In the genomic region with DNA sequence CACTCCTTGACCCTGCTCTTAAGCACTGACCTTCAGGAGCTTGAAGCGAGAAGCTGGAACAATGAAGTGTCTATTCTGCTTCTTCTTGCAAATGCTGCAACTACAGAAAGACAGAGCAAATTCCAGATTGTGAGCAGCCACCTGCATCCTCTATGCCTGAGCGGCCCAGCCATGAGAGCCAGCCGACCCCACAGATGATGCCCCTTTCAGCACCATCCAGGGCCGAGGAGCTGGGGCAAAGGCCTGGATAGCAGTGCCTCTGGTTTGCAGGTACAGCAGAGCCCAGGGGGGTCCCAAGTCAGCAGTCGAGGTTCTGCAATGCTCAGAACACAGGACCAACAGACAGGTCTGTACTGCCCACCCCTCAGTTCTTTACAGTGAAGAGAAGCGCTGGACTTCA, we compare ENCODE assay signal across 17 cellular contexts. TPM values are rescaled to one million over a fixed set of nuclear protein-coding genes. Genes with fewer than 3 reads are reported as not detected.
DNase-seq lines count a peak whose midpoint lies in the region; ATAC-seq, FAIRE-seq and TF ChIP-seq lines count a peak whose summit lies in the region.
"Had no signal": no experiment of that assay in that cellular context is flagged by ENCODE, and none has a peak within 500 bp of the region (broad histone marks: within the 10 kb centered on the region; RNA-seq: fewer than 3 reads in every experiment).

No MANE protein-coding gene starts in this region.

- no peak overlapping the region for H3K4me3 ChIP-seq in HepG2 (replicated peaks in 1 of 3; ENCODE audit: insufficient read depth in 1 of 3, low read depth in 2 of 3, low read length in 3 of 3)
- H3K4me3 ChIP-seq in right lobe of liver, result no peak overlapping the region
- no peak overlapping the region for H3K4me3 ChIP-seq in thyroid gland (replicated peaks in 1 of 3)
- H3K4me3 ChIP-seq in trophoblast cell (ENCODE audit: low read depth, low read length), result no peak overlapping the region
- H3K4me3 ChIP-seq: BLaER1, GM23338 had no signal

- H3K79me2 ChIP-seq in HepG2 (ENCODE audit: insufficient read depth, low read length) (peaks cover 36% of the 10 kb centered on the region), trophoblast cell (ENCODE audit: control insufficient read depth, insufficient read depth, low read length, poor library complexity) (no peaks in the 10 kb centered on the region)

- H4K8ac ChIP-seq in trophoblast cell (ENCODE audit: low read depth, low read length), result no peak overlapping the region

- H2BK12ac ChIP-seq in trophoblast cell (ENCODE audit: low read length), result no peak overlapping the region

- ATAC-seq in HepG2 (no peak), right lobe of liver (no peak), HG03442 (IDR thresholded peaks at IDR 0.05; ENCODE audit: unreplicated experiment) (no peak)
- ATAC-seq: GM23338, HCT116 had no signal

- no peak for TF ChIP-seq RAD21 in HepG2 (CRISPR knock-in tag; IDR thresholded peaks at IDR 0.05)

- H2AFZ ChIP-seq in HepG2 (ENCODE audit: low read length) (no peak overlapping the region), trophoblast cell (ENCODE audit: insufficient read depth, low read length, poor library complexity) (no peak overlapping the region)
- H2AFZ ChIP-seq: GM23338 had no signal

- H3K79me1 ChIP-seq in trophoblast cell (ENCODE audit: low read length), result peaks cover 4% of the 10 kb centered on the region

- in situ Hi-C loops in HepG2 (cut with HindIII; ENCODE audit: extremely low pct_ligation_motif_present, low pct_unique_long_range_greater_than_20kb), result no loop called here

- DNase-seq in HepG2 (ENCODE audit: low spot score) (no peak), right lobe of liver (no peak), left kidney (ENCODE audit: low read depth, low spot score) (peak; percentile 43), posterior vena cava (ENCODE audit: low spot score) (peak; percentile 51), thyroid gland (no peak), trophoblast cell (no peak)
- DNase-seq: 8988T; Calu3; CD4-positive, alpha-beta memory T cell; DMS79 treated with DMSO at 0.1 percent for 48 hours; GF-D8; H7; HFFc6 had no signal

- H3K9me3 ChIP-seq in HepG2 (ENCODE audit: low read length) (no peaks in the 10 kb centered on the region), right lobe of liver (no peaks in the 10 kb centered on the region), thyroid gland (no peaks in the 10 kb centered on the region), trophoblast cell (ENCODE audit: insufficient read depth, low read depth, low read length) (no peaks in the 10 kb centered on the region)

- H3K14ac ChIP-seq in trophoblast cell (ENCODE audit: low read length), result no peak overlapping the region

- no peak overlapping the region for H2BK5ac ChIP-seq in trophoblast cell (ENCODE audit: low read depth, low read length, poor library complexity)

- H3K36me3 ChIP-seq in HepG2 (replicated peaks in 1 of 2; ENCODE audit: control insufficient read depth in 1 of 2, insufficient read depth in 2 of 2, low read length in 2 of 2), result peaks cover 17 to 32% of the 10 kb centered on the region in 2 experiments
- peaks cover 0 to 14% (median under 1%) of the 10 kb centered on the region in 4 donors for H3K36me3 ChIP-seq in right lobe of liver
- H3K36me3 ChIP-seq in thyroid gland, result peaks cover 1 to 4% of the 10 kb centered on the region in 2 donors
- H3K36me3 ChIP-seq in trophoblast cell (ENCODE audit: control insufficient read depth in 1 of 2, insufficient read depth in 2 of 2, low read length in 2 of 2), result peaks cover 2 to 4% of the 10 kb centered on the region in 2 experiments

- H3K27ac ChIP-seq in HepG2 (ENCODE audit: extremely low read length, insufficient read depth, low read length), result no peak overlapping the region
- H3K27ac ChIP-seq in right lobe of liver, result no peak overlapping the region
- no peak overlapping the region for H3K27ac ChIP-seq in thyroid gland
- H3K27ac ChIP-seq in trophoblast cell (ENCODE audit: low read depth, low read length), result no peak overlapping the region
- H3K27ac ChIP-seq: BLaER1 had no signal

- TF ChIP-seq CTCF in HepG2 (CRISPR knock-in tag; IDR thresholded peaks at IDR 0.05) (no peak), right lobe of liver (IDR thresholded peaks at IDR 0.05) (no peak), thyroid gland (IDR thresholded peaks at IDR 0.05) (no peak)

- H4K91ac ChIP-seq in trophoblast cell (ENCODE audit: low read depth, low read length), result no peak overlapping the region

- H4K20me1 ChIP-seq in HepG2 (ENCODE audit: insufficient read depth, low read length), result peaks cover 12% of the 10 kb centered on the region

- H3K23ac ChIP-seq in trophoblast cell (ENCODE audit: low read length), result no peak overlapping the region

- no peak for FAIRE-seq in HepG2 (lab: Jason Lieb, UNC)

- H3K9ac ChIP-seq in HepG2 (ENCODE audit: insufficient read depth, low read depth, low read length), result no peak overlapping the region
- H3K9ac ChIP-seq in trophoblast cell (ENCODE audit: low read length), result no peak overlapping the region
- H3K9ac ChIP-seq: BLaER1 had no signal

- TF ChIP-seq EP300 in HepG2 (IDR thresholded peaks at IDR 0.05; ENCODE audit: low read depth in 2 of 2, low read length in 2 of 2) (no peak), HepG2 (CRISPR knock-in tag; IDR thresholded peaks at IDR 0.05; ENCODE audit: borderline replicate concordance) (no peak)

- CTCF ChIA-PET in HepG2 (lab: Yijun Ruan, JAX; ENCODE audit: low intra/inter-chr PET ratio, low total read pairs), result no interaction called here

- H4K12ac ChIP-seq in trophoblast cell (ENCODE audit: low read depth, low read length), result no peak overlapping the region

- intact Hi-C loops in HepG2 (cut with micrococcal nuclease; ENCODE audit: unreplicated experiment) (no loop called here), right lobe of liver (cut with DNase I) (no loop called here), posterior vena cava (cut with DNase I) (loop anchor here in 1 of 2 donors (10.0 kb wide), 1 partner anchor 64 kb away; no protein-coding TSS in a partner anchor), thyroid gland (cut with DNase I) (no loop called here)

- H2AK5ac ChIP-seq in trophoblast cell (ENCODE audit: low read length), result no peak overlapping the region

- no peak overlapping the region for H2BK120ac ChIP-seq in trophoblast cell (ENCODE audit: insufficient read depth, low read length, poor library complexity)

- H3K4ac ChIP-seq in trophoblast cell (ENCODE audit: low read depth, low read length), result no peak overlapping the region

- H3K4me1 ChIP-seq in HepG2 (ENCODE audit: insufficient read depth, low read length) (peaks cover 31% of the 10 kb centered on the region), right lobe of liver (peaks cover 0 to 10% (median 5%) of the 10 kb centered on the region in 4 donors), thyroid gland (peaks cover 7% of the 10 kb centered on the region in 2 donors), trophoblast cell (ENCODE audit: control insufficient read depth in 1 of 2, insufficient read depth in 2 of 2, low read length in 2 of 2) (peaks cover 3 to 6% of the 10 kb centered on the region in 2 experiments)

- WGBS in HepG2 (ENCODE audit: low lambda C conversion rate), result 96% methylated on average over 3 of the region's 6 CpGs
- 100% methylated on average over 1 of the region's 6 CpGs for WGBS in right lobe of liver (ENCODE audit: insufficient coverage, low coverage, low lambda C conversion rate, missing lambda C conversion rate)
- whole genome bisulfite sequencing in thyroid gland, 2 donors, result 90 to 92% methylated on average over 3 to 4 of the region's 6 CpGs
- no CpG with 5 or more reads among the region's 6 CpGs for WGBS in trophoblast cell (ENCODE audit: extremely low coverage, insufficient coverage, insufficient read length)

- H3K27me3 ChIP-seq in HepG2 (ENCODE audit: control insufficient read depth in 1 of 2, insufficient read depth in 2 of 2, low read length in 2 of 2) (no peaks in the 10 kb centered on the region), right lobe of liver (no peaks in the 10 kb centered on the region), thyroid gland (no peaks in the 10 kb centered on the region), trophoblast cell (ENCODE audit: insufficient read depth, low read length) (peaks cover 13% of the 10 kb centered on the region)

- H3K4me2 ChIP-seq in HepG2 (ENCODE audit: low read depth, low read length) (no peak overlapping the region), trophoblast cell (ENCODE audit: low read length) (no peak overlapping the region)
- H3K4me2 ChIP-seq: BLaER1, GM23338 had no signal

- BruUV-seq in HepG2 (replicated peaks; lab: Mats Ljungman, UMichigan), result TSS peak; percentile 2

- H3K18ac ChIP-seq in trophoblast cell (ENCODE audit: low read length), result no peak overlapping the region

- no peak for TF ChIP-seq POLR2A in HepG2 (IDR thresholded peaks at IDR 0.05; ENCODE audit: insufficient read depth in 1 of 2, low read depth in 2 of 2, low read length in 2 of 2)
- no peak for TF ChIP-seq POLR2A in right lobe of liver (IDR thresholded peaks at IDR 0.05)
- TF ChIP-seq POLR2A in thyroid gland (IDR thresholded peaks at IDR 0.05), result no peak

- POLR2A ChIA-PET in HepG2 (lab: Yijun Ruan, JAX), result interaction anchor here (0.6 to 7.3 kb wide), 4 partner anchors 46 to 96 kb away, joined by 4 to 68 read pairs (median 25); no protein-coding TSS in a partner anchor

RNA-seq across cellular contexts. Expression of a gene that starts 4.7 kb away (rescaled TPM):
- 216 and 292 TPM in 2 replicates for total RNA-seq in HepG2 (2016; rRNA removed; fragmentation: Illumina TruSeq; extraction: Trizol)
- 661 and 704 TPM in 2 replicates for total RNA-seq in HepG2 (2016; cell fraction: cytosol; rRNA removed; fragmentation: Illumina TruSeq; extraction: Trizol; ENCODE audit: low read depth)
- total RNA-seq in HepG2 (2016; cell fraction: insoluble cytoplasmic fraction; rRNA removed; fragmentation: Illumina TruSeq; extraction: Trizol), result 238 and 290 TPM in 2 replicates
- 633 and 641 TPM in 2 replicates for total RNA-seq in HepG2 (2016; cell fraction: membrane; rRNA removed; fragmentation: Illumina TruSeq; extraction: Trizol)
- total RNA-seq in HepG2 (2016; cell fraction: nucleus; rRNA removed; fragmentation: Illumina TruSeq; extraction: Trizol), result 133 and 151 TPM in 2 replicates
- 159 and 193 TPM in 2 replicates for polyA plus RNA-seq in HepG2 (2011; rRNA removed)
- 149 and 152 TPM in 2 replicates for polyA plus RNA-seq in HepG2 (2011; cell fraction: cytosol; rRNA removed)
- polyA plus RNA-seq in HepG2 (2011; cell fraction: nucleus; rRNA removed), result 166 and 206 TPM in 2 replicates
- polyA plus RNA-seq in HepG2 (2012), result 145 and 146 TPM in 2 replicates
- 677 and 732 TPM in 2 replicates for polyA plus RNA-seq in HepG2 (2016; cell fraction: cytosol; fragmentation: Illumina TruSeq; extraction: Trizol; ENCODE audit: low read depth)
- 223 and 226 TPM in 2 replicates for polyA plus RNA-seq in HepG2 (2016; cell fraction: insoluble cytoplasmic fraction; fragmentation: Illumina TruSeq; extraction: Trizol; ENCODE audit: low read depth)
- polyA plus RNA-seq in HepG2 (2016; cell fraction: membrane; fragmentation: Illumina TruSeq; extraction: Trizol; ENCODE audit: low read depth), result 572 and 580 TPM in 2 replicates
- 273 and 282 TPM in 2 replicates for polyA plus RNA-seq in HepG2 (2016; cell fraction: nucleus; fragmentation: Illumina TruSeq; extraction: Trizol; ENCODE audit: insufficient read depth, low read depth)
- 85.8 and 95.1 TPM in 2 replicates for polyA minus RNA-seq in HepG2 (2011; rRNA and poly(A)+ RNA removed; ENCODE audit: low replicate concordance)
- 30.3 and 32.7 TPM in 2 replicates for polyA minus RNA-seq in HepG2 (2011; cell fraction: cytosol; rRNA and poly(A)+ RNA removed)
- polyA minus RNA-seq in HepG2 (2011; cell fraction: nucleus; rRNA and poly(A)+ RNA removed), result 68.9 and 72.5 TPM in 2 replicates
- total RNA-seq in right lobe of liver, result 10 to 100 TPM; 19.8 to 34.5 (median 24.8) TPM
- total RNA-seq in posterior vena cava, result 10 to 100 TPM; 15.8 to 25.9 TPM
- 10 to 100 TPM in 3 of 4 donors, 1 to 10 TPM in 1; 4.3 to 16.7 (median 12.8) TPM for total RNA-seq in thyroid gland
- 14.4 and 14.8 TPM in 2 replicates for polyA plus RNA-seq in trophoblast cell (2013)

RNA-seq across cellular contexts. Expression of a gene that starts 32.3 kb away (rescaled TPM):
- total RNA-seq in HepG2 (2016; rRNA removed; fragmentation: Illumina TruSeq; extraction: Trizol) (2,066 and 2,598 TPM in 2 replicates), right lobe of liver (1,000 to 10,000 TPM; 1,045 to 2,319 (median 1,420) TPM), posterior vena cava (100 to 1,000 TPM; 581 to 633 TPM), thyroid gland (1,000 to 10,000 TPM in 3 of 4 donors, 100 to 1,000 TPM in 1; 917 to 1,584 (median 1,245) TPM)
- total RNA-seq in HepG2 (2016; cell fraction: cytosol; rRNA removed; fragmentation: Illumina TruSeq; extraction: Trizol; ENCODE audit: low read depth), result 1,884 and 2,042 TPM in 2 replicates
- 2,199 and 2,677 TPM in 2 replicates for total RNA-seq in HepG2 (2016; cell fraction: insoluble cytoplasmic fraction; rRNA removed; fragmentation: Illumina TruSeq; extraction: Trizol)
- total RNA-seq in HepG2 (2016; cell fraction: membrane; rRNA removed; fragmentation: Illumina TruSeq; extraction: Trizol), result 1,573 and 1,587 TPM in 2 replicates
- 582 and 612 TPM in 2 replicates for total RNA-seq in HepG2 (2016; cell fraction: nucleus; rRNA removed; fragmentation: Illumina TruSeq; extraction: Trizol)
- 1,130 and 1,263 TPM in 2 replicates for polyA plus RNA-seq in HepG2 (2011; rRNA removed)
- 1,588 and 1,623 TPM in 2 replicates for polyA plus RNA-seq in HepG2 (2011; cell fraction: cytosol; rRNA removed)
- polyA plus RNA-seq in HepG2 (2011; cell fraction: nucleus; rRNA removed), result 397 and 543 TPM in 2 replicates
- 1,977 and 2,062 TPM in 2 replicates for polyA plus RNA-seq in HepG2 (2012)
- 1,937 and 2,024 TPM in 2 replicates for polyA plus RNA-seq in HepG2 (2016; cell fraction: cytosol; fragmentation: Illumina TruSeq; extraction: Trizol; ENCODE audit: low read depth)
- polyA plus RNA-seq in HepG2 (2016; cell fraction: insoluble cytoplasmic fraction; fragmentation: Illumina TruSeq; extraction: Trizol; ENCODE audit: low read depth), result 1,705 and 1,710 TPM in 2 replicates
- polyA plus RNA-seq in HepG2 (2016; cell fraction: membrane; fragmentation: Illumina TruSeq; extraction: Trizol; ENCODE audit: low read depth), result 1,088 and 1,107 TPM in 2 replicates
- 679 and 692 TPM in 2 replicates for polyA plus RNA-seq in HepG2 (2016; cell fraction: nucleus; fragmentation: Illumina TruSeq; extraction: Trizol; ENCODE audit: insufficient read depth, low read depth)
- polyA minus RNA-seq in HepG2 (2011; rRNA and poly(A)+ RNA removed; ENCODE audit: low replicate concordance), result 1,440 and 2,606 TPM in 2 replicates
- 681 and 793 TPM in 2 replicates for polyA minus RNA-seq in HepG2 (2011; cell fraction: cytosol; rRNA and poly(A)+ RNA removed)
- polyA minus RNA-seq in HepG2 (2011; cell fraction: nucleus; rRNA and poly(A)+ RNA removed), result 194 and 303 TPM in 2 replicates
- 2,269 and 2,298 TPM in 2 replicates for polyA plus RNA-seq in trophoblast cell (2013)

Comparison
In these comparisons a context has a peak if more than half of its experiments do, and no peak if none do; other contexts are left out.
1. DNase-seq: peak in left kidney (single experiment) and posterior vena cava (single experiment); none in HepG2 (single experiment), right lobe of liver (0 of 3), thyroid gland (0 of 2) and trophoblast cell (0 of 2).